ENCODE assay signal across 8 cellular contexts in the genomic region with DNA sequence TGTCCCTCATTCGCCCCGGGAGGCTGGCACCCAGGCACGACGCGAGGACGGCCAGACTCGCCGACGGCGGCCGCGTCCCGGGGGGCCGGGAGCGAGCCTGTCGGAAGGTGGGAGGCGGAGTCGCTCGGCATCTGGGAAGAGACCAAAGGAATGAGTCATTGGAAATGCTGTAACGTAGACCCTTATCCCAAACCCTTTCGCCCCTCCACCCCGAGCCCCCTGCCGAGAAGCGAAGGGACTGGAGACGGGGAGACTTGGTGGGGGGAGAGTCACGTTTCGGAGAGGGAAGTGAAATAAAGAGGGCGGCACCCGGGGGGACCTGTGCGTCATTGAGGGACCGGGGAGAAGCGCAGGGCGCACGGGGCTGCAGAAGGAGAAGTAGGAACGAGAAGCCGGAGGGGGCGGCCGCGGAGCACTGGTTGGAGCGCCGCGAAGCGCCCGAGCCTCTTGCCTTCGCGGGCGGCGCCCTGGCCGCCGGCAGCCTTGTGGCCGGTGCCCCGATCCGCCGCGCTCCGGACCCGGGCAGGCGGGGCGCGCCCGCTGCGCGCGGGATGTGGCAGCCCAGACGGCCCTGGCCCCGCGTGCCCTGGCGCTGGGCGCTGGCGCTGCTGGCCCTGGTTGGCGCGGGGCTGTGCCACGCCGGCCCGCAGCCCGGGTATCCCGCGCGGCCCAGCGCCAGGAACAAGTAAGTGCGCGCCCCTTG. TPM values are rescaled to one million over a fixed set of nuclear protein-coding genes. Genes with fewer than 3 reads are reported as not detected.
DNase-seq lines count a peak whose midpoint lies in the region; ATAC-seq and TF ChIP-seq lines count a peak whose summit lies in the region.

A gene (plus strand): TSS at position 369 of the 703 bp plus-strand sequence. CDS start 183 bp downstream, at position 552.

- H3K36me3 Mint-ChIP-seq in activated CD4-positive, alpha-beta T cell treated with anti-CD3 and anti-CD28 coated beads for 36 hours (ENCODE audit: low read depth): no peaks in the 10 kb centered on the region
- H3K36me3 Mint-ChIP-seq in effector memory CD8-positive, alpha-beta T cell (ENCODE audit: insufficient read depth): no peaks in the 10 kb centered on the region

- peak; percentile 58 for ATAC-seq in HG02884 (IDR thresholded peaks at IDR 0.05; ENCODE audit: unreplicated experiment)
- ATAC-seq in activated CD4-positive, alpha-beta T cell treated with anti-CD3 and anti-CD28 coated beads for 36 hours: peak; percentile 21
- peak; percentile 51 for ATAC-seq in effector memory CD8-positive, alpha-beta T cell (replicated peaks)

- H3K36me3 ChIP-seq in testis (ENCODE audit: low read depth, missing control alignments): no peaks in the 10 kb centered on the region

- H3K27ac ChIP-seq in testis: peak within 1 kb of the TSS; percentile 75 to 77

- no peak for TF ChIP-seq CTCF in testis (IDR thresholded peaks at IDR 0.05)

- peak; percentile 59 for DNase-seq in GM03348 (ENCODE audit: low spot score)
- peak; percentile 73 for DNase-seq in activated CD4-positive, alpha-beta T cell treated with anti-CD3 and anti-CD28 coated beads for 36 hours
- DNase-seq in effector memory CD8-positive, alpha-beta T cell: peak; percentile 19 to 29 (median 26)
- DNase-seq in testis: peak; percentile 76
- DNase-seq in kidney glomerular epithelial cell (lab: John Stamatoyannopoulos, UW): no peak
- no peak for DNase-seq in NCI-H82 treated with DMSO at 0.1 percent for 48 hours (lab: John Stamatoyannopoulos, UW; ENCODE audit: unreplicated experiment)

- peaks cover 34% of the 10 kb centered on the region for H3K27me3 Mint-ChIP-seq in activated CD4-positive, alpha-beta T cell treated with anti-CD3 and anti-CD28 coated beads for 36 hours
- peaks cover 64 to 77% of the 10 kb centered on the region in 2 donors for H3K27me3 Mint-ChIP-seq in effector memory CD8-positive, alpha-beta T cell

- H3K27me3 ChIP-seq in mononuclear cell (ENCODE audit: insufficient read depth, low read length) (peaks cover 18% of the 10 kb centered on the region), testis (no peaks in the 10 kb centered on the region)

- WGBS in testis, 2 donors: 1% methylated on average over 24 to 65 of the region's 82 CpGs

- intact Hi-C loops in activated CD4-positive, alpha-beta T cell treated with anti-CD3 and anti-CD28 coated beads for 36 hours (cut with DNase I, micrococcal nuclease): loop anchor here (2.0 to 5.0 kb wide), 6 partner anchors 41 to 400 kb away; a partner anchor contains a TSS
- intact Hi-C loops in testis (cut with DNase I; ENCODE audit: low total_unique reads): no loop called here

- H3K9me3 ChIP-seq in mononuclear cell (ENCODE audit: low read depth, low read length) (no peaks in the 10 kb centered on the region), testis (no peaks in the 10 kb centered on the region)

- POLR2A ChIA-PET in activated CD4-positive, alpha-beta T cell treated with anti-CD3 and anti-CD28 coated beads for 36 hours (lab: Charles Lee): interaction anchor here (1.2 kb wide), 1 partner anchor 8 kb away, joined by 3 read pairs; no protein-coding TSS in a partner anchor

- peak within 1 kb of the TSS; percentile 76 for H3K4me3 Mint-ChIP-seq in activated CD4-positive, alpha-beta T cell treated with anti-CD3 and anti-CD28 coated beads for 36 hours
- peak within 1 kb of the TSS; percentile 80 to 85 for H3K4me3 Mint-ChIP-seq in effector memory CD8-positive, alpha-beta T cell

- H3K9me3 Mint-ChIP-seq in activated CD4-positive, alpha-beta T cell treated with anti-CD3 and anti-CD28 coated beads for 36 hours (ENCODE audit: low read depth): no peaks in the 10 kb centered on the region
- H3K9me3 Mint-ChIP-seq in effector memory CD8-positive, alpha-beta T cell: no peaks in the 10 kb centered on the region

- CTCF ChIA-PET in activated CD4-positive, alpha-beta T cell treated with anti-CD3 and anti-CD28 coated beads for 36 hours (lab: Charles Lee): interaction anchor here (0.7 to 1.1 kb wide), 3 partner anchors 305 to 415 kb away, joined by 3 read pairs; no protein-coding TSS in a partner anchor

- H3K4me3 ChIP-seq in mononuclear cell (ENCODE audit: low read length): peak within 1 kb of the TSS; percentile 69
- H3K4me3 ChIP-seq in testis: peak within 1 kb of the TSS; percentile 46 to 67

- H3K4me1 ChIP-seq in mononuclear cell (ENCODE audit: insufficient read depth, low read length): peaks cover 67% of the 10 kb centered on the region
- peaks cover 11% of the 10 kb centered on the region for H3K4me1 ChIP-seq in testis

- no peak for TF ChIP-seq POLR2A in testis (IDR thresholded peaks at IDR 0.05)

- H3K4me1 Mint-ChIP-seq in activated CD4-positive, alpha-beta T cell treated with anti-CD3 and anti-CD28 coated beads for 36 hours: peaks cover 36% of the 10 kb centered on the region
- H3K4me1 Mint-ChIP-seq in effector memory CD8-positive, alpha-beta T cell (ENCODE audit: low read depth in 2 of 2): peaks cover 16 to 20% of the 10 kb centered on the region in 2 donors

- peak within 1 kb of the TSS; percentile 64 for H3K27ac Mint-ChIP-seq in activated CD4-positive, alpha-beta T cell treated with anti-CD3 and anti-CD28 coated beads for 36 hours
- peak within 1 kb of the TSS in 1 of 2 donors; percentile 5 for H3K27ac Mint-ChIP-seq in effector memory CD8-positive, alpha-beta T cell

RNA-seq across cellular contexts. Expression of the gene that starts here (rescaled TPM):
- 10 to 100 TPM; 12.0 to 15.7 TPM for total RNA-seq in activated CD4-positive, alpha-beta T cell treated with anti-CD3 and anti-CD28 coated beads for 36 hours
- total RNA-seq in mononuclear cell: 37.4 TPM
- 10 to 100 TPM; 26.4 to 34.1 TPM for total RNA-seq in testis
- 21.4 TPM for polyA plus RNA-seq in testis (ENCODE audit: insufficient read depth, low read depth, low replicate concordance)

Comparison
In these comparisons a context has a peak if more than half of its experiments do, and no peak if none do; other contexts are left out.
1. DNase-seq: peak in GM03348 (single experiment), activated CD4-positive, alpha-beta T cell treated with anti-CD3 and anti-CD28 coated beads for 36 hours (single experiment), effector memory CD8-positive, alpha-beta T cell (3 of 3) and testis (single experiment); none in kidney glomerular epithelial cell (single experiment) and NCI-H82 treated with DMSO at 0.1 percent for 48 hours (single experiment).
2. Peak in every context shown above with its lines, with median percentiles within 50 percentile points of each other: ATAC-seq.